Comparison of ENCODE assay signal across 8 cellular contexts in genomic region chr9:137757613-137758029, GRCh38.
DNase-seq lines count a peak whose midpoint lies in the region; ATAC-seq and TF ChIP-seq lines count a peak whose summit lies in the region.

No MANE protein-coding gene starts in this region.

- intact Hi-C loops in activated T-helper 2 cell treated with anti-CD3 and anti-CD28 coated beads, Interferon-gamma antibody, Interleukin-2, Interleukin-4, amounts not matched to agents 10 μg/mL and 5 μg/mL and 100 μg/mL, durations not matched to agents 14 hours and 24 hours and 36 hours (cut with micrococcal nuclease), result no loop called here
- intact Hi-C loops in natural killer cell (cut with micrococcal nuclease), result loop anchor here (10.0 kb wide), 1 partner anchor 83 kb away; no protein-coding TSS in a partner anchor

- H3K9me3 Mint-ChIP-seq in activated T-helper 2 cell treated with anti-CD3 and anti-CD28 coated beads, Interferon-gamma antibody, Interleukin-2, Interleukin-4, amounts not matched to agents 10 μg/mL and 5 μg/mL and 100 μg/mL, durations not matched to agents 14 hours and 24 hours and 36 hours, result peaks cover 20% of the 10 kb centered on the region
- peaks cover 0 to 3% of the 10 kb centered on the region in 2 donors for H3K9me3 Mint-ChIP-seq in natural killer cell

- peaks cover 86% of the 10 kb centered on the region for H3K36me3 Mint-ChIP-seq in activated T-helper 2 cell treated with anti-CD3 and anti-CD28 coated beads, Interferon-gamma antibody, Interleukin-2, Interleukin-4, amounts not matched to agents 10 μg/mL and 5 μg/mL and 100 μg/mL, durations not matched to agents 14 hours and 24 hours and 36 hours (ENCODE audit: low read depth)
- peaks cover 18% of the 10 kb centered on the region for H3K36me3 Mint-ChIP-seq in natural killer cell

- H3K4me1 Mint-ChIP-seq in activated T-helper 2 cell treated with anti-CD3 and anti-CD28 coated beads, Interferon-gamma antibody, Interleukin-2, Interleukin-4, amounts not matched to agents 10 μg/mL and 5 μg/mL and 100 μg/mL, durations not matched to agents 14 hours and 24 hours and 36 hours (ENCODE audit: low read depth), result peaks cover 22% of the 10 kb centered on the region
- peaks cover 47 to 49% of the 10 kb centered on the region in 2 donors for H3K4me1 Mint-ChIP-seq in natural killer cell

- ATAC-seq in natural killer cell, result peak; percentile 57 to 85 (median 71)
- ATAC-seq in HG03442 (IDR thresholded peaks at IDR 0.05; ENCODE audit: unreplicated experiment), result no peak

- no peaks in the 10 kb centered on the region for H3K27me3 Mint-ChIP-seq in activated T-helper 2 cell treated with anti-CD3 and anti-CD28 coated beads, Interferon-gamma antibody, Interleukin-2, Interleukin-4, amounts not matched to agents 10 μg/mL and 5 μg/mL and 100 μg/mL, durations not matched to agents 14 hours and 24 hours and 36 hours (ENCODE audit: low read depth)
- H3K27me3 Mint-ChIP-seq in natural killer cell (ENCODE audit: low read depth in 2 of 2), result no peaks in the 10 kb centered on the region

- H3K4me3 Mint-ChIP-seq in activated T-helper 2 cell treated with anti-CD3 and anti-CD28 coated beads, Interferon-gamma antibody, Interleukin-2, Interleukin-4, amounts not matched to agents 10 μg/mL and 5 μg/mL and 100 μg/mL, durations not matched to agents 14 hours and 24 hours and 36 hours (ENCODE audit: low read depth), result no peak overlapping the region
- peak overlapping the region; percentile 62 for H3K4me3 Mint-ChIP-seq in natural killer cell

- peak overlapping the region; percentile 65 for H3K27ac Mint-ChIP-seq in activated T-helper 2 cell treated with anti-CD3 and anti-CD28 coated beads, Interferon-gamma antibody, Interleukin-2, Interleukin-4, amounts not matched to agents 10 μg/mL and 5 μg/mL and 100 μg/mL, durations not matched to agents 14 hours and 24 hours and 36 hours
- H3K27ac Mint-ChIP-seq in natural killer cell, result peak overlapping the region; percentile 85 to 90

- no peak for TF ChIP-seq CTCF in natural killer cell (IDR thresholded peaks at IDR 0.05)

- DNase-seq in GM03348 (ENCODE audit: low spot score) (peak; percentile 88), HPDE6-E6E7 (ENCODE audit: extremely low spot score) (peak; percentile 22), natural killer cell (no peak), NCI-H446 (lab: John Stamatoyannopoulos, UW) (no peak), cortex of kidney (lab: John Stamatoyannopoulos, UW) (no peak), NCI-H748 (lab: John Stamatoyannopoulos, UW; ENCODE audit: unreplicated experiment) (no peak)
- DNase-seq in activated T-helper 2 cell treated with anti-CD3 and anti-CD28 coated beads, Interferon-gamma antibody, Interleukin-2, Interleukin-4, amounts not matched to agents 10 μg/mL and 5 μg/mL and 100 μg/mL, durations not matched to agents 14 hours and 24 hours and 36 hours (ENCODE audit: low spot score), result no peak

Comparison
In these comparisons a context has a peak if more than half of its experiments do, and no peak if none do; other contexts are left out.
1. DNase-seq: peak in GM03348 (single experiment) and HPDE6-E6E7 (single experiment); none in activated T-helper 2 cell treated with anti-CD3 and anti-CD28 coated beads, Interferon-gamma antibody, Interleukin-2, Interleukin-4, amounts not matched to agents 10 μg/mL and 5 μg/mL and 100 μg/mL, durations not matched to agents 14 hours and 24 hours and 36 hours (single experiment), natural killer cell (single experiment), NCI-H446 (0 of 2), cortex of kidney (single experiment) and NCI-H748 (single experiment).